8 cellular contexts compared by ENCODE assay signal in genomic region chr9:103798620-103799019, GRCh38.
A peak's percentile ranks its signal among the peaks of the same experiment; 100 is the strongest.
DNase-seq lines count a peak whose midpoint lies in the region; ATAC-seq, FAIRE-seq and TF ChIP-seq lines count a peak whose summit lies in the region.

No MANE protein-coding gene starts in this region.

- H3K4me2 ChIP-seq in astrocyte (ENCODE audit: low read length), result peak overlapping the region; percentile 6

- H3K9me3 Mint-ChIP-seq in astrocyte (ENCODE audit: unreplicated experiment), result no peaks in the 10 kb centered on the region

- no peak overlapping the region for H3K4me3 ChIP-seq in astrocyte (ENCODE audit: insufficient read depth, low read depth, low read length)
- no peak overlapping the region for H3K4me3 ChIP-seq in ovary

- no peaks in the 10 kb centered on the region for H3K27me3 ChIP-seq in astrocyte (ENCODE audit: insufficient read depth, low read length)
- H3K27me3 ChIP-seq in ovary, result no peaks in the 10 kb centered on the region

- no peak overlapping the region for H3K4me3 Mint-ChIP-seq in astrocyte (ENCODE audit: unreplicated experiment)

- TF ChIP-seq EP300 in ovary (IDR thresholded peaks at IDR 0.05), result no peak

- H3K36me3 ChIP-seq in astrocyte (ENCODE audit: insufficient read depth, low read length), result no peaks in the 10 kb centered on the region
- no peaks in the 10 kb centered on the region for H3K36me3 ChIP-seq in ovary

- H2AFZ ChIP-seq in astrocyte (ENCODE audit: low read depth, low read length), result no peak overlapping the region

- no peak overlapping the region for H3K9ac ChIP-seq in astrocyte (ENCODE audit: low read length)

- H3K27me3 Mint-ChIP-seq in astrocyte (ENCODE audit: low read depth, unreplicated experiment), result no peaks in the 10 kb centered on the region

- intact Hi-C loops in ovary (cut with DNase I), result no loop called here

- no peaks in the 10 kb centered on the region for H3K4me1 Mint-ChIP-seq in astrocyte (ENCODE audit: low read depth, unreplicated experiment)

- H3K27ac ChIP-seq in astrocyte (ENCODE audit: low read depth, low read length) (no peak overlapping the region), ovary (no peak overlapping the region)

- peaks cover 5% of the 10 kb centered on the region for H3K4me1 ChIP-seq in astrocyte (ENCODE audit: insufficient read depth, low read length)
- H3K4me1 ChIP-seq in ovary (ENCODE audit: insufficient read depth), result no peaks in the 10 kb centered on the region

- H3K79me2 ChIP-seq in astrocyte (ENCODE audit: insufficient read depth, low read length), result no peaks in the 10 kb centered on the region

- FAIRE-seq in astrocyte (lab: Jason Lieb, UNC) (no peak), frontal cortex (lab: Jason Lieb, UNC) (no peak)

- H4K20me1 ChIP-seq in astrocyte (ENCODE audit: insufficient read depth, low read length), result no peaks in the 10 kb centered on the region

- TF ChIP-seq CTCF in astrocyte (IDR thresholded peaks at IDR 0.05; ENCODE audit: insufficient read depth, low read depth, low read length) (no peak), ovary (IDR thresholded peaks at IDR 0.05) (no peak)

- H3K36me3 Mint-ChIP-seq in astrocyte (ENCODE audit: low read depth, unreplicated experiment), result no peaks in the 10 kb centered on the region

- no peak overlapping the region for H3K27ac Mint-ChIP-seq in astrocyte (ENCODE audit: unreplicated experiment)

- 35 to 47% (median 42%) methylated on average over 1 of the region's 1 CpG for WGBS in ovary, 3 donors

- peak; percentile 73 for DNase-seq in HS-5 (ENCODE audit: low read depth)
- peak; percentile 42 for DNase-seq in astrocyte (ENCODE audit: low read depth)
- no peak for DNase-seq in ovary
- DNase-seq in NCI-H2227 treated with DMSO at 0.1 percent for 48 hours (lab: John Stamatoyannopoulos, UW), result no peak
- DNase-seq in frontal cortex (ENCODE audit: low spot score in 2 of 2), result no peak
- DNase-seq in AG20443 (ENCODE audit: low spot score), result no peak

- ATAC-seq in GM18505 (IDR thresholded peaks at IDR 0.05; ENCODE audit: unreplicated experiment), result peak; percentile 100
- peak; percentile 100 for ATAC-seq in GM21528 (IDR thresholded peaks at IDR 0.05; ENCODE audit: low FRiP score, unreplicated experiment)

- no peak for TF ChIP-seq POLR2A in GM18505 (IDR thresholded peaks at IDR 0.05; ENCODE audit: borderline replicate concordance, extremely low read depth, insufficient read depth, insufficient read length)
- no peak for TF ChIP-seq POLR2A in ovary (IDR thresholded peaks at IDR 0.05)

- H3K9me3 ChIP-seq in astrocyte (ENCODE audit: insufficient read depth, low read depth, low read length), result no peaks in the 10 kb centered on the region
- H3K9me3 ChIP-seq in ovary, result no peaks in the 10 kb centered on the region

Comparison
In these comparisons a context has a peak if more than half of its experiments do, and no peak if none do; other contexts are left out.
1. DNase-seq: peak in HS-5 (single experiment) and astrocyte (single experiment); none in ovary (0 of 5), NCI-H2227 treated with DMSO at 0.1 percent for 48 hours (single experiment), frontal cortex (0 of 2) and AG20443 (single experiment).